28 cellular contexts compared by ENCODE assay signal in genomic region chr4:111326450-111326849, GRCh38.
"Had no signal": no experiment of that assay in that cellular context is flagged by ENCODE, and none has a peak within 500 bp of the region (broad histone marks: within the 10 kb centered on the region; RNA-seq: fewer than 3 reads in every experiment).

No MANE protein-coding gene starts in this region.

- H3K9me3 ChIP-seq: colonic mucosa, esophagus squamous epithelium, gastrocnemius medialis, heart right ventricle, left lung, lower lobe of right lung, mucosa of descending colon had no signal

- DNase-seq: colonic mucosa; cortex of kidney; effector CD8-positive, alpha-beta T cell; effector memory CD8-positive, alpha-beta T cell; endodermal cell; erythroblast; esophagus squamous epithelium; foreskin fibroblast; foreskin melanocyte; gastrocnemius medialis; glutamatergic neuron; head of caudate nucleus; heart right ventricle; hippocampal formation; left cardiac atrium; left lung; left ventricle myocardium superior; lower lobe of right lung; mesenchymal stem cell; mucosa of descending colon; naive B cell had no signal

- FAIRE-seq: endometrium, islet of Langerhans, keratinocyte had no signal

- H3K4me3 Mint-ChIP-seq: dendritic cell treated with granulocyte-macrophage colony-stimulating factor and Interleukin-4, amounts not matched to agents 40 ng/mL and 50 ng/mL, for 4 days; effector memory CD8-positive, alpha-beta T cell; endodermal cell; mesothelial cell of epicardium; naive B cell had no signal

- H3K27me3 Mint-ChIP-seq: dendritic cell treated with granulocyte-macrophage colony-stimulating factor and Interleukin-4, amounts not matched to agents 40 ng/mL and 50 ng/mL, for 4 days; effector memory CD8-positive, alpha-beta T cell had no signal

- H3K36me3 ChIP-seq: colonic mucosa, esophagus squamous epithelium, gastrocnemius medialis, heart right ventricle, left lung, lower lobe of right lung had no signal

- H3K4me1 Mint-ChIP-seq: endodermal cell, naive B cell had no signal

- H3K9me3 Mint-ChIP-seq: dendritic cell treated with granulocyte-macrophage colony-stimulating factor and Interleukin-4, amounts not matched to agents 40 ng/mL and 50 ng/mL, for 4 days; endodermal cell; mesothelial cell of epicardium; naive B cell had no signal

- H3K27me3 ChIP-seq: colonic mucosa, esophagus squamous epithelium, gastrocnemius medialis, heart right ventricle, left lung had no signal

- ATAC-seq: effector memory CD8-positive, alpha-beta T cell; esophagus mucosa; gastrocnemius medialis; heart right ventricle; left cardiac atrium; left lung; left ventricle myocardium superior; lower lobe of right lung; mucosa of descending colon had no signal

- H3K27ac ChIP-seq: colonic mucosa, epithelial cell of prostate, esophagus squamous epithelium, gastrocnemius medialis, heart right ventricle, left lung, lower lobe of right lung had no signal

- H3K4me1 ChIP-seq: colonic mucosa, esophagus squamous epithelium, gastrocnemius medialis, heart right ventricle, left lung, lower lobe of right lung had no signal

- H3K27ac Mint-ChIP-seq: dendritic cell treated with granulocyte-macrophage colony-stimulating factor and Interleukin-4, amounts not matched to agents 40 ng/mL and 50 ng/mL, for 4 days; effector memory CD8-positive, alpha-beta T cell; endodermal cell; mesothelial cell of epicardium; naive B cell had no signal

- H3K36me3 Mint-ChIP-seq: mesothelial cell of epicardium, naive B cell had no signal

- H3K4me3 ChIP-seq: colonic mucosa, esophagus squamous epithelium, gastrocnemius medialis, heart right ventricle, left lung, lower lobe of right lung, mucosa of descending colon had no signal
